Comparison of ENCODE assay signal across 1 cellular context in the genomic region with DNA sequence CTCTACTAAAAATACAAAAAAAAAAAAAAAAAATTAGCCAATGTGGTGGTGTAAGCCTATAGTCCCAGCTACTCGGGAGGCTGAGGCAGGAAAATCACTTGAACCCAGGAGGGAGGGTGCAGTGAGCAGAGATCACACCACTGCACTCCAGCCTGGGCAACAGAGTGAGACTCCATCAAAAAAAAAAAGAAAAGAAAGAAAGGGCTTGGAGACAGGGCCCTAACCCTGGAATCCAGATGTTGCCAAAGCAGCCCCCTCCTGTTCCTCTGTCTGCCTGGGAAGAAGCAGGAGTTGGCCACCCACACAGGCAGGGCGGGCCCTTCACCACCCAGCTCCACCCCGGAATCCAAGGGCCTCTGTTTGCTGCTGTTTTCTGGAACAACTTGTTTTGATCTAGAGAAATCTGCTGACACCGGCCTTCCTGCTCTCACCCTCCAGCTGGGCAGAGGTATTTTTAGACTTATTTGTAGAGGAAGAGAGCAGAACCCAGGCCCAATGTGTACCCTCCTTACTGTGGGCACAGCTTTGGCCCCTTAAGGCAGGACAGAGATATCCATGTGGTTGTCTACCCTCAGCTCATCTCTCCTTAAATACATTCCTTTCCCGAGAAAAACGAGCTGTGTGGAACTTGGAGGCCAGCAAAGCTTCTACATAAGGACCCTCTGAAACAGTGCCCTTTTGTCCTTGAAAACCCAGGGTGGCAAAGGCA.
TF ChIP-seq lines count a peak whose summit lies in the region.

No MANE protein-coding gene starts in this region.

TF ChIP-seq in K562, 482 proteins besides CTCF, POLR2A, EP300 and RAD21 (continued from another document):
- TF ChIP-seq, protein P1, sequence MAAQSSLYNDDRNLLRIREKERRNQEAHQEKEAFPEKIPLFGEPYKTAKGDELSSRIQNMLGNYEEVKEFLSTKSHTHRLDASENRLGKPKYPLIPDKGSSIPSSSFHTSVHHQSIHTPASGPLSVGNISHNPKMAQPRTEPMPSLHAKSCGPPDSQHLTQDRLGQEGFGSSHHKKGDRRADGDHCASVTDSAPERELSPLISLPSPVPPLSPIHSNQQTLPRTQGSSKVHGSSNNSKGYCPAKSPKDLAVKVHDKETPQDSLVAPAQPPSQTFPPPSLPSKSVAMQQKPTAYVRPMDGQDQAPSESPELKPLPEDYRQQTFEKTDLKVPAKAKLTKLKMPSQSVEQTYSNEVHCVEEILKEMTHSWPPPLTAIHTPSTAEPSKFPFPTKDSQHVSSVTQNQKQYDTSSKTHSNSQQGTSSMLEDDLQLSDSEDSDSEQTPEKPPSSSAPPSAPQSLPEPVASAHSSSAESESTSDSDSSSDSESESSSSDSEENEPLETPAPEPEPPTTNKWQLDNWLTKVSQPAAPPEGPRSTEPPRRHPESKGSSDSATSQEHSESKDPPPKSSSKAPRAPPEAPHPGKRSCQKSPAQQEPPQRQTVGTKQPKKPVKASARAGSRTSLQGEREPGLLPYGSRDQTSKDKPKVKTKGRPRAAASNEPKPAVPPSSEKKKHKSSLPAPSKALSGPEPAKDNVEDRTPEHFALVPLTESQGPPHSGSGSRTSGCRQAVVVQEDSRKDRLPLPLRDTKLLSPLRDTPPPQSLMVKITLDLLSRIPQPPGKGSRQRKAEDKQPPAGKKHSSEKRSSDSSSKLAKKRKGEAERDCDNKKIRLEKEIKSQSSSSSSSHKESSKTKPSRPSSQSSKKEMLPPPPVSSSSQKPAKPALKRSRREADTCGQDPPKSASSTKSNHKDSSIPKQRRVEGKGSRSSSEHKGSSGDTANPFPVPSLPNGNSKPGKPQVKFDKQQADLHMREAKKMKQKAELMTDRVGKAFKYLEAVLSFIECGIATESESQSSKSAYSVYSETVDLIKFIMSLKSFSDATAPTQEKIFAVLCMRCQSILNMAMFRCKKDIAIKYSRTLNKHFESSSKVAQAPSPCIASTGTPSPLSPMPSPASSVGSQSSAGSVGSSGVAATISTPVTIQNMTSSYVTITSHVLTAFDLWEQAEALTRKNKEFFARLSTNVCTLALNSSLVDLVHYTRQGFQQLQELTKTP (IDR thresholded peaks at IDR 0.05; ENCODE audit: low read depth in 1 of 2, partially characterized antibody in 2 of 2): peak in 1 of 2 experiments; percentile 77
- peak; percentile 70 for TF ChIP-seq SMAD4 (CRISPR knock-in tag; conservative IDR thresholded peaks at IDR 0.05)
- TF ChIP-seq NFRKB (IDR thresholded peaks at IDR 0.05; ENCODE audit: low read depth): 0 out of 2 replicates have a peak, but pooled peaks have one; percentile 60
- no peak for TF ChIP-seq XRCC3 (IDR thresholded peaks at IDR 0.05)
- TF ChIP-seq CBX1 (IDR thresholded peaks at IDR 0.05; ENCODE audit: low read depth): peak; percentile 23; the same call in 1 of the 2 replicates
- peak in 1 of 2 experiments; percentile 99; a peak in 2 of 4 replicates for TF ChIP-seq ARNT (IDR thresholded peaks at IDR 0.05)
- peak; percentile 94 for TF ChIP-seq EGR1 (conservative IDR thresholded peaks at IDR 0.05)
- peak; percentile 64 for TF ChIP-seq SMAD1 (IDR thresholded peaks at IDR 0.05; ENCODE audit: low read depth, low read length, partially characterized antibody)
- TF ChIP-seq POLR2AphosphoS5 (IDR thresholded peaks at IDR 0.05; ENCODE audit: control insufficient read depth, insufficient read depth, low read depth, low read length): peak; percentile 72
- TF ChIP-seq HLTF (IDR thresholded peaks at IDR 0.05): 0 out of 2 replicates have a peak, but pooled peaks have one; percentile 64
- no peak for TF ChIP-seq ZNF253 (CRISPR knock-in tag; conservative IDR thresholded peaks at IDR 0.05)
- TF ChIP-seq CAMTA2 (CRISPR knock-in tag; conservative IDR thresholded peaks at IDR 0.05): no peak
- TF ChIP-seq RCOR1 (IDR thresholded peaks at IDR 0.05; ENCODE audit: borderline replicate concordance in 1 of 2, low read depth in 2 of 2, low read length in 2 of 2): peak in 1 of 2 experiments; percentile 55; a peak in 1 of 4 replicates
- 0 out of 2 replicates have a peak, but pooled peaks have one; percentile 53 for TF ChIP-seq NBN (IDR thresholded peaks at IDR 0.05; ENCODE audit: low read depth)
- TF ChIP-seq MAFG (tag; conservative IDR thresholded peaks at IDR 0.05): peak; percentile 93
- TF ChIP-seq KDM5B (IDR thresholded peaks at IDR 0.05; ENCODE audit: insufficient replicate concordance, low read depth, low read length): no peak
- TF ChIP-seq MTA1 (IDR thresholded peaks at IDR 0.05; ENCODE audit: borderline replicate concordance): peak; percentile 52; the same call in 1 of the 2 replicates
- peak; percentile 5; the same call in 1 of the 2 replicates for TF ChIP-seq HSF4 (CRISPR knock-in tag; IDR thresholded peaks at IDR 0.05; ENCODE audit: borderline replicate concordance)
- TF ChIP-seq NFIC (IDR thresholded peaks at IDR 0.05): peak; percentile 46; the same call in 1 of the 2 replicates
